16 cellular contexts compared by ENCODE assay signal in the genomic region with DNA sequence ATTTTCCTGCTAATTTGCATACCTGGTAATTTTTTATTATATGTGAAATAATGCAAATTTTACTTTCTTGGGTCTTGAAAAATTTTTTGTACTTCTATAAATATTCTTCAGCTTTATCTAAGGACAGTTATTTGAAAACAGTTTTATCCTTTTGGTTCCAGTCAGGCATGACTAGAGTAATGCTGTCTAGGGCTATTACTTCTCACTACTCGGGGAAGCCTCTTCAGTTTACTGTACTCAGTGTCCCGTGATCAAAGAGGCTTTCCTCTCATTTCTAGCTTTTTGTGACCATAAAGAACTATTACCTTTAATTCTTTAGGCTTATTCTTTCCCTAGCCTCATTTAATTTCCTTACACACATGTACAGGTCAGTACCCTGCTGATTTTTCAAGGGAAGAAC.
A peak's percentile ranks its signal among the peaks of the same experiment; 100 is the strongest.
DNase-seq lines count a peak whose midpoint lies in the region; ATAC-seq and TF ChIP-seq lines count a peak whose summit lies in the region.
"Had no signal": no experiment of that assay in that cellular context is flagged by ENCODE, and none has a peak within 500 bp of the region (broad histone marks: within the 10 kb centered on the region; RNA-seq: fewer than 3 reads in every experiment).

No MANE protein-coding gene starts in this region.

- no peak overlapping the region for H3K4me3 ChIP-seq in BLaER1 treated with 17β-estradiol and CSF1 and Interleukin-3, amounts not matched to agents 10 nM and 100 nM
- no peak overlapping the region for H3K4me3 ChIP-seq in PC-9
- H3K4me3 ChIP-seq in CD8-positive, alpha-beta memory T cell (ENCODE audit: low read length) = no peak overlapping the region
- H3K4me3 ChIP-seq in upper lobe of right lung = no peak overlapping the region
- H3K4me3 ChIP-seq: GM23248, K562 had no signal

- DNase-seq in PC-9 (no peak), naive B cell (no peak), upper lobe of right lung (no peak)
- no peak for DNase-seq in CD8-positive, alpha-beta memory T cell
- DNase-seq: ACHN; Caco-2; CD4-positive, CD25-positive, alpha-beta regulatory T cell; DND-41; EL; GM23248; HCEC 1CT; IMR-90 had no signal

- no TSS peak for BruUV-seq in PC-9 (replicated peaks; lab: Mats Ljungman, UMichigan)

- CTCF ChIA-PET in PC-9 (lab: Charles Lee) = no interaction called here
- CTCF ChIA-PET in CD8-positive, alpha-beta memory T cell (lab: Charles Lee) = interaction anchor here (1.6 kb wide), 1 partner anchor 11 kb away, joined by 4 read pairs; no protein-coding TSS in a partner anchor

- no peaks in the 10 kb centered on the region for H4K20me1 ChIP-seq in BLaER1 treated with 17β-estradiol and CSF1 and Interleukin-3, amounts not matched to agents 10 nM and 100 nM
- no peaks in the 10 kb centered on the region for H4K20me1 ChIP-seq in PC-9 (ENCODE audit: insufficient read depth)

- TF ChIP-seq CTCF in PC-9 (conservative IDR thresholded peaks at IDR 0.05) = no peak
- no peak for TF ChIP-seq CTCF in upper lobe of right lung (IDR thresholded peaks at IDR 0.05)

- H3K4me3 Mint-ChIP-seq in naive B cell = peak overlapping the region in 4 of 8 donors; percentile 8 to 57 (median 42)
- no peak overlapping the region for H3K4me3 Mint-ChIP-seq in CD8-positive, alpha-beta memory T cell
- H3K4me3 Mint-ChIP-seq: CD4-positive, CD25-positive, alpha-beta regulatory T cell had no signal

- H3K4me1 Mint-ChIP-seq in naive B cell = peaks cover 43 to 65% (median 52%) of the 10 kb centered on the region in 3 donors
- no peaks in the 10 kb centered on the region for H3K4me1 Mint-ChIP-seq in CD8-positive, alpha-beta memory T cell
- H3K4me1 Mint-ChIP-seq: CD4-positive, CD25-positive, alpha-beta regulatory T cell had no signal

- H3K9me3 Mint-ChIP-seq in naive B cell = peaks cover 4 to 28% (median 16%) of the 10 kb centered on the region in 7 donors
- peaks cover 3 to 16% (median 7%) of the 10 kb centered on the region in 5 donors for H3K9me3 Mint-ChIP-seq in CD8-positive, alpha-beta memory T cell

- H3K36me3 ChIP-seq in BLaER1 treated with 17β-estradiol and CSF1 and Interleukin-3, amounts not matched to agents 10 nM and 100 nM = peaks cover 0 to 7% (median 0%) of the 10 kb centered on the region in 11 experiments; a peak in 2 of 22 replicates
- H3K36me3 ChIP-seq in PC-9 (ENCODE audit: low read depth) (no peaks in the 10 kb centered on the region), upper lobe of right lung (no peaks in the 10 kb centered on the region)
- no peaks in the 10 kb centered on the region for H3K36me3 ChIP-seq in CD8-positive, alpha-beta memory T cell (ENCODE audit: insufficient read depth, low read length)

- peaks cover 15 to 34% (median 22%) of the 10 kb centered on the region in 11 experiments; a peak in 21 of 22 replicates for H3K9me3 ChIP-seq in BLaER1 treated with 17β-estradiol and CSF1 and Interleukin-3, amounts not matched to agents 10 nM and 100 nM (replicated peaks in 1 of 11)
- peaks cover 14% of the 10 kb centered on the region for H3K9me3 ChIP-seq in PC-9 (ENCODE audit: insufficient read depth, low read depth)
- H3K9me3 ChIP-seq in CD8-positive, alpha-beta memory T cell (ENCODE audit: low read length) = no peaks in the 10 kb centered on the region
- H3K9me3 ChIP-seq in upper lobe of right lung = peaks cover 8% of the 10 kb centered on the region
- H3K9me3 ChIP-seq: Caco-2 had no signal

- no peaks in the 10 kb centered on the region for H3K79me2 ChIP-seq in PC-9 (ENCODE audit: low read depth)

- peaks cover 17 to 46% (median 27%) of the 10 kb centered on the region in 10 experiments for H3K4me1 ChIP-seq in BLaER1 treated with 17β-estradiol and CSF1 and Interleukin-3, amounts not matched to agents 10 nM and 100 nM
- no peaks in the 10 kb centered on the region for H3K4me1 ChIP-seq in PC-9 (replicated peaks; ENCODE audit: insufficient read depth)
- H3K4me1 ChIP-seq in CD8-positive, alpha-beta memory T cell (ENCODE audit: insufficient read depth, low read length) = no peaks in the 10 kb centered on the region
- no peaks in the 10 kb centered on the region for H3K4me1 ChIP-seq in upper lobe of right lung
- H3K4me1 ChIP-seq: Caco-2 had no signal

- no peaks in the 10 kb centered on the region for H3K27me3 ChIP-seq in BLaER1 treated with 17β-estradiol and CSF1 and Interleukin-3, amounts not matched to agents 10 nM and 100 nM
- no peaks in the 10 kb centered on the region for H3K27me3 ChIP-seq in PC-9 (ENCODE audit: insufficient read depth, low read depth)
- H3K27me3 ChIP-seq in CD8-positive, alpha-beta memory T cell (ENCODE audit: insufficient read depth, low read length, poor library complexity, severe bottlenecking) = no peaks in the 10 kb centered on the region
- no peaks in the 10 kb centered on the region for H3K27me3 ChIP-seq in upper lobe of right lung

- peak overlapping the region in 3 of 11 experiments; percentile 16 to 39 (median 36); a peak in 3 of 22 replicates for H3K9ac ChIP-seq in BLaER1 treated with 17β-estradiol and CSF1 and Interleukin-3, amounts not matched to agents 10 nM and 100 nM
- H3K9ac ChIP-seq: GM23248 had no signal

- POLR2A ChIA-PET in PC-9 (lab: Charles Lee; ENCODE audit: unreplicated experiment) = no interaction called here
- POLR2A ChIA-PET in CD8-positive, alpha-beta memory T cell (lab: Charles Lee) = interaction anchor here (0.6 kb wide), 1 partner anchor 326 kb away, joined by 4 read pairs; no protein-coding TSS in a partner anchor

- no peaks in the 10 kb centered on the region for H3F3A ChIP-seq in PC-9 (ENCODE audit: insufficient read depth, low read depth)

- 0 out of 2 replicates have a peak overlapping the region, but pooled peaks have one; percentile 10 for H2AFZ ChIP-seq in PC-9
- H2AFZ ChIP-seq: GM23248 had no signal

- H3K27ac ChIP-seq in BLaER1 treated with 17β-estradiol and CSF1 and Interleukin-3, amounts not matched to agents 10 nM and 100 nM = peak overlapping the region in 5 of 11 experiments; percentile 5 to 48 (median 35); a peak in 8 of 22 replicates
- H3K27ac ChIP-seq in PC-9 (no peak overlapping the region), upper lobe of right lung (no peak overlapping the region)
- no peak overlapping the region for H3K27ac ChIP-seq in CD8-positive, alpha-beta memory T cell (ENCODE audit: low read depth, low read length)
- H3K27ac ChIP-seq: GM23248 had no signal

- H3K36me3 Mint-ChIP-seq in naive B cell = peaks cover 13 to 15% of the 10 kb centered on the region in 2 donors
- H3K36me3 Mint-ChIP-seq in CD8-positive, alpha-beta memory T cell = peaks cover 0 to 11% (median 3%) of the 10 kb centered on the region in 3 donors
- H3K36me3 Mint-ChIP-seq: CD4-positive, CD25-positive, alpha-beta regulatory T cell had no signal

- H3K27me3 Mint-ChIP-seq in naive B cell = no peaks in the 10 kb centered on the region
- peaks cover 0 to 3% of the 10 kb centered on the region in 2 donors for H3K27me3 Mint-ChIP-seq in CD8-positive, alpha-beta memory T cell

- H3K4me2 ChIP-seq in BLaER1 treated with 17β-estradiol and CSF1 and Interleukin-3, amounts not matched to agents 10 nM and 100 nM = peak overlapping the region in 9 of 11 experiments; percentile 12 to 47 (median 23); a peak in 14 of 22 replicates
- no peak overlapping the region for H3K4me2 ChIP-seq in PC-9

- H3K27ac Mint-ChIP-seq in naive B cell = peak overlapping the region in 4 of 6 donors; percentile 75 to 87 (median 86)
- no peak overlapping the region for H3K27ac Mint-ChIP-seq in CD8-positive, alpha-beta memory T cell
- H3K27ac Mint-ChIP-seq: CD4-positive, CD25-positive, alpha-beta regulatory T cell had no signal

- H3K9me2 ChIP-seq in PC-9 (ENCODE audit: insufficient read depth) = no peaks in the 10 kb centered on the region; the same call in 1 of the 2 replicates

- intact Hi-C loops in PC-9 (cut with micrococcal nuclease; ENCODE audit: unreplicated experiment) = no loop called here
- intact Hi-C loops in upper lobe of right lung (cut with DNase I) = no loop called here

- ATAC-seq in naive B cell (ENCODE audit: low read depth in 2 of 2) (peak; percentile 56 to 61), HG02588 (IDR thresholded peaks at IDR 0.05; ENCODE audit: unreplicated experiment) (no peak), upper lobe of right lung (no peak), HG02884 (IDR thresholded peaks at IDR 0.05; ENCODE audit: unreplicated experiment) (no peak)
- ATAC-seq: K562 had no signal

Comparison
In these comparisons a context has a peak if more than half of its experiments do, and no peak if none do; other contexts are left out.
1. ATAC-seq: peak in naive B cell (2 of 2); none in HG02588 (single experiment), upper lobe of right lung (single experiment) and HG02884 (single experiment).
2. H3K27ac Mint-ChIP-seq: peak in naive B cell (4 of 6); none in CD8-positive, alpha-beta memory T cell (0 of 8).